1 cellular context compared by ENCODE assay signal in genomic region chr7:85172530-85172941, GRCh38.
TF ChIP-seq lines count a peak whose summit lies in the region.

No MANE protein-coding gene starts in this region.

TF ChIP-seq in WTC11, 78 proteins besides CTCF, POLR2A, EP300 and RAD21 (continued from another document):
- TF ChIP-seq ZNF532 (CRISPR knock-in tag; IDR thresholded peaks at IDR 0.05; ENCODE audit: borderline replicate concordance), result no peak
- TF ChIP-seq KAT7 (CRISPR knock-in tag; IDR thresholded peaks at IDR 0.05; ENCODE audit: borderline replicate concordance), result no peak
- TF ChIP-seq ZSCAN18 (CRISPR knock-in tag; IDR thresholded peaks at IDR 0.05), result no peak
- no peak for TF ChIP-seq ZNF281 (CRISPR knock-in tag; IDR thresholded peaks at IDR 0.05)
- TF ChIP-seq PRRX2 (CRISPR knock-in tag; IDR thresholded peaks at IDR 0.05), result no peak
- TF ChIP-seq ZNF512 (CRISPR knock-in tag; IDR thresholded peaks at IDR 0.05; ENCODE audit: borderline replicate concordance), result no peak
- TF ChIP-seq TCF7 (CRISPR knock-in tag; IDR thresholded peaks at IDR 0.05; ENCODE audit: low read depth), result no peak
- no peak for TF ChIP-seq HMGXB4 (CRISPR knock-in tag; IDR thresholded peaks at IDR 0.05)
- no peak for TF ChIP-seq PREB (CRISPR knock-in tag; IDR thresholded peaks at IDR 0.05; ENCODE audit: borderline replicate concordance)
- no peak for TF ChIP-seq ATF3 (CRISPR knock-in tag; conservative IDR thresholded peaks at IDR 0.05)
- TF ChIP-seq ZMAT4 (CRISPR knock-in tag; IDR thresholded peaks at IDR 0.05), result no peak
